ENCODE assay signal across 24 cellular contexts in the genomic region with DNA sequence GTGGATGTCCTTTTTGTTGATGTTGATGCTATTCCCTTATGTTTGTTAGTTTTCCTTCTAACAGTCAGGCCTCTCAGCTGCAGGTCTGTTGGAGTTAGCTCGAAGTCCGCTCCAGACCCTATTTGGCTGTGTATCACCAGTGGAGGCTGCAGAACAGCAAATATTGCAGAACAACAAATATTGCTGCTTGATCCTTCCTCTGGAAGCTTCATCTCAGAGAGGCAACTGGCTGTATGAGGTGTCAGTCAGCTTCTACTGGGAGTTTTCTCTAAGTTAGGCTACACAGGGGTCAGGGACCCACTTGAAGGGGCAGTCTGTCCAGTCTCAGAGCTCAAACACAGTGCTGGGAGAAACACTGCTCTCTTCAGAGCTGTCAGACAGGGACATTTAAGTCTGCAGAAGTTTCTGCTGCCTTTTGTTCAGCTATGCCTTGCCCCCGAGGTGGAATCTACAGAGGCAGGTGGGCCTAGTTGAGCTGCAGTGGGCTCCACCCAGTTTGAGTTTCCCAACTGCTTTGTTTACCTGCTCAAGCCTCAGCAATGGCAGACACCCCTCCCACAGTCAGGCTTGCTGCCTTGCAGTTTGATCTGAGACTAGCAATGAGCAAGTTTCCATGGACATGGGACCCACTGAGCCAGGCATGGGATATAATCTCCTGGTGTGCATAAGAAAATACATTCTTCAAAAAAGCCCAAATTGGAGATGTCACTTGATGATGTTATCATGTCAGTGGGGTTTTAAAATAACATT.
"Had no signal": no experiment of that assay in that cellular context is flagged by ENCODE, and none has a peak within 500 bp of the region (broad histone marks: within the 10 kb centered on the region; RNA-seq: fewer than 3 reads in every experiment).

No MANE protein-coding gene starts in this region.

- H3K9ac ChIP-seq: neural progenitor cell, parathyroid adenoma had no signal

- H3K27ac ChIP-seq: neural progenitor cell, ovary, parathyroid adenoma, psoas muscle, right lobe of liver, sigmoid colon, stomach, thoracic aorta, tibial artery, transverse colon, upper lobe of right lung, uterus had no signal

- H2AFZ ChIP-seq: neural progenitor cell, parathyroid adenoma had no signal

- ATAC-seq: natural killer cell; psoas muscle; right cardiac atrium; stimulated activated effector memory CD8-positive, alpha-beta T cell treated with anti-CD3 and anti-CD28 coated beads, Interleukin-12 subunit alpha, Interleukin-12 subunit beta, amount 100 ng/mL, for 72 hours; stimulated activated naive B cell treated with anti-CD40 and anti-IgM and Interleukin-4, amounts not matched to agents 10 μg/mL and 1 μg/mL and 100 μg/mL, for 72 hours; upper lobe of right lung had no signal

- H3K36me3 ChIP-seq: neural progenitor cell, ovary, right lobe of liver, sigmoid colon, stomach, thoracic aorta, tibial artery, transverse colon, upper lobe of right lung, uterus had no signal

- FAIRE-seq: small intestine had no signal

- H3K9me3 ChIP-seq: ovary, psoas muscle, right lobe of liver, sigmoid colon, stomach, thoracic aorta, tibial artery, transverse colon, upper lobe of right lung, uterus had no signal

- DNase-seq: natural killer cell; occipital lobe; ovary; posterior cingulate gyrus; psoas muscle; right cardiac atrium; sigmoid colon; small intestine; stimulated activated CD4-positive, alpha-beta T cell treated with anti-CD3 and anti-CD28 coated beads, Interleukin-15, amount 100 ng/mL, for 24 hours; stimulated activated CD4-positive, alpha-beta T cell treated with anti-CD3 and anti-CD28 coated beads, Interleukin-2, amount 100 ng/mL, for 24 hours; stimulated activated CD4-positive, alpha-beta T cell treated with anti-CD3 and anti-CD28 coated beads, Interleukin-2, amount 100 ng/mL, for 48 hours; stimulated activated CD4-positive, alpha-beta T cell treated with anti-CD3 and anti-CD28 coated beads, Interleukin-4, amount 100 ng/mL, for 24 hours; stimulated activated naive B cell treated with anti-CD40 and anti-IgM and Interleukin-4, amounts not matched to agents 10 μg/mL and 1 μg/mL and 100 μg/mL, for 72 hours; stimulated activated naive CD4-positive, alpha-beta T cell treated with Interleukin-2 at 50 U/mL for 16 hours; stomach; tibial artery; transverse colon; upper lobe of right lung; uterus had no signal

- H3K4me2 ChIP-seq: neural progenitor cell had no signal

- H3K79me2 ChIP-seq: parathyroid adenoma had no signal

- H3K27me3 ChIP-seq: neural progenitor cell, ovary, right lobe of liver, sigmoid colon, stomach, tibial artery, transverse colon, upper lobe of right lung, uterus had no signal

- H3K4me3 ChIP-seq: neural progenitor cell, ovary, psoas muscle, right lobe of liver, sigmoid colon, stomach, thoracic aorta, tibial artery, transverse colon, upper lobe of right lung, uterus had no signal

- H3K4me1 ChIP-seq: neural progenitor cell, parathyroid adenoma, psoas muscle, right lobe of liver, sigmoid colon, stomach, tibial artery, transverse colon, upper lobe of right lung, uterus had no signal
